Comparison of ENCODE assay signal across 8 cellular contexts in genomic region chr5:77211013-77211690, GRCh38. TPM values are rescaled to one million over a fixed set of nuclear protein-coding genes. Genes with fewer than 3 reads are reported as not detected.
DNase-seq lines count a peak whose midpoint lies in the region; ATAC-seq, FAIRE-seq and TF ChIP-seq lines count a peak whose summit lies in the region.

No MANE protein-coding gene starts in this region.

- no peak overlapping the region for H3K9ac ChIP-seq in endothelial cell of umbilical vein (replicated peaks; ENCODE audit: extremely low read depth, insufficient read depth, low read length)

- 2 to 3% methylated on average over 53 to 55 of the region's 55 CpGs for WGBS in pancreas, 2 donors

- no peak overlapping the region for H3K27ac Mint-ChIP-seq in Calu3 (ENCODE audit: unreplicated experiment)

- H3K4me3 ChIP-seq in endothelial cell of umbilical vein (replicated peaks in 1 of 3; ENCODE audit: insufficient read depth in 1 of 3, low read depth in 1 of 3, low read length in 3 of 3) = no peak overlapping the region
- peak overlapping the region; percentile 31 to 63 (median 48) for H3K4me3 ChIP-seq in pancreas

- peak; percentile 49 to 80 (median 70) for ATAC-seq in pancreas
- ATAC-seq in GM21367 (IDR thresholded peaks at IDR 0.05; ENCODE audit: unreplicated experiment) = no peak
- ATAC-seq in GM18519 (IDR thresholded peaks at IDR 0.05; ENCODE audit: low FRiP score, unreplicated experiment) = no peak

- no peak overlapping the region for H3K27ac ChIP-seq in endothelial cell of umbilical vein (ENCODE audit: insufficient read depth, low read depth, low read length)
- H3K27ac ChIP-seq in pancreas = no peak overlapping the region

- H3K27me3 Mint-ChIP-seq in Calu3 (ENCODE audit: unreplicated experiment) = peaks cover 96% of the 10 kb centered on the region

- no peaks in the 10 kb centered on the region for H3K9me3 Mint-ChIP-seq in Calu3 (ENCODE audit: low read depth, unreplicated experiment)

- FAIRE-seq in endothelial cell of umbilical vein (lab: Jason Lieb, UNC) = no peak
- no peak for FAIRE-seq in pancreas (lab: Jason Lieb, UNC)

- BruUV-seq in Calu3 (replicated peaks; lab: Mats Ljungman, UMichigan) (no TSS peak), endothelial cell of umbilical vein (replicated peaks; lab: Mats Ljungman, UMichigan) (no TSS peak)

- intact Hi-C loops in Calu3 (cut with micrococcal nuclease; ENCODE audit: unreplicated experiment) (no loop called here), endothelial cell of umbilical vein (cut with micrococcal nuclease) (no loop called here), pancreas (cut with DNase I) (no loop called here)

- no peak for TF ChIP-seq CTCF in Calu3 (IDR thresholded peaks at IDR 0.05; ENCODE audit: unreplicated experiment)
- TF ChIP-seq CTCF in endothelial cell of umbilical vein (IDR thresholded peaks at IDR 0.05; ENCODE audit: extremely low read depth in 1 of 2, insufficient read depth in 1 of 2, low read depth in 1 of 2, low read length in 2 of 2) = no peak
- no peak for TF ChIP-seq CTCF in pancreas (IDR thresholded peaks at IDR 0.05)

- H3K4me1 ChIP-seq in endothelial cell of umbilical vein (ENCODE audit: control insufficient read depth, extremely low read depth, insufficient read depth, low read length) (no peaks in the 10 kb centered on the region), pancreas (no peaks in the 10 kb centered on the region)

- no peaks in the 10 kb centered on the region for H4K20me1 ChIP-seq in endothelial cell of umbilical vein (replicated peaks; ENCODE audit: control insufficient read depth, extremely low read depth, insufficient read depth, low read length)

- H3K36me3 Mint-ChIP-seq in Calu3 (ENCODE audit: insufficient read depth, unreplicated experiment) = peaks cover 10% of the 10 kb centered on the region

- H3K9me3 ChIP-seq in endothelial cell of umbilical vein (replicated peaks; ENCODE audit: control insufficient read depth, insufficient read depth, low read length) (no peaks in the 10 kb centered on the region), pancreas (no peaks in the 10 kb centered on the region)

- peaks cover 42 to 65% of the 10 kb centered on the region in 2 experiments for H3K27me3 ChIP-seq in endothelial cell of umbilical vein (ENCODE audit: control insufficient read depth in 2 of 2, insufficient read depth in 2 of 2, low read length in 2 of 2)
- peaks cover 0 to 7% (median 0%) of the 10 kb centered on the region in 4 donors for H3K27me3 ChIP-seq in pancreas

- H3K9me1 ChIP-seq in endothelial cell of umbilical vein (replicated peaks; ENCODE audit: control insufficient read depth, extremely low read depth, insufficient read depth, low read length) = no peaks in the 10 kb centered on the region

- H3K4me1 Mint-ChIP-seq in Calu3 (ENCODE audit: low read depth, unreplicated experiment) = peaks cover 10% of the 10 kb centered on the region

- H3K4me3 Mint-ChIP-seq in Calu3 (ENCODE audit: low read depth, unreplicated experiment) = peak overlapping the region; percentile 65

- H3K4me2 ChIP-seq in endothelial cell of umbilical vein (ENCODE audit: insufficient read depth, low read length) = no peak overlapping the region

- TF ChIP-seq POLR2A in endothelial cell of umbilical vein (IDR thresholded peaks at IDR 0.05; ENCODE audit: low read depth, low read length) = no peak

- H2AFZ ChIP-seq in endothelial cell of umbilical vein (ENCODE audit: low read depth, low read length) = no peak overlapping the region

- peak; percentile 18 for DNase-seq in Calu3
- peak; percentile 17 for DNase-seq in NCI-H526 treated with DMSO at 0.1 percent for 48 hours (lab: John Stamatoyannopoulos, UW)
- DNase-seq in endothelial cell of umbilical vein (ENCODE audit: low read depth, low spot score) = no peak
- peak in 3 of 6 donors; percentile 21 to 68 (median 65) for DNase-seq in pancreas
- DNase-seq in NCI-H1930 (lab: John Stamatoyannopoulos, UW) = no peak
- no peak for DNase-seq in OCI-M2 (lab: John Stamatoyannopoulos, UW; ENCODE audit: unreplicated experiment)

- POLR2A ChIA-PET in endothelial cell of umbilical vein (lab: Charles Lee) = no interaction called here

- dilution Hi-C loops in endothelial cell of umbilical vein (cut with MboI; ENCODE audit: extremely low pct_ligation_motif_present, low sequenced_read_pairs) = no loop called here

- H3K79me2 ChIP-seq in endothelial cell of umbilical vein (ENCODE audit: control insufficient read depth, insufficient read depth, low read length) = no peaks in the 10 kb centered on the region

- CTCF ChIA-PET in Calu3 (lab: Charles Lee) = interaction anchor here (1.0 kb wide), 1 partner anchor 29 kb away, joined by 5 read pairs; no protein-coding TSS in a partner anchor
- CTCF ChIA-PET in endothelial cell of umbilical vein (lab: Charles Lee) = interaction anchor here (0.7 kb wide), 1 partner anchor 49 kb away, joined by 3 read pairs; no protein-coding TSS in a partner anchor

- H3K36me3 ChIP-seq in endothelial cell of umbilical vein (ENCODE audit: control insufficient read depth in 2 of 2, extremely low read depth in 1 of 2, insufficient read depth in 2 of 2, low read length in 2 of 2) = no peaks in the 10 kb centered on the region
- no peaks in the 10 kb centered on the region for H3K36me3 ChIP-seq in pancreas

TF ChIP-seq in endothelial cell of umbilical vein, 7 proteins besides CTCF, POLR2A, EP300 and RAD21:
- peak; percentile 95 for TF ChIP-seq EZH2 (IDR thresholded peaks at IDR 0.05; ENCODE audit: borderline replicate concordance, low read depth, low read length, severe bottlenecking)
- no peak for TF ChIP-seq GATA2 (IDR thresholded peaks at IDR 0.05; ENCODE audit: insufficient read depth, insufficient read length, low read depth, low read length)

RNA-seq across cellular contexts. Expression of gene PDE8B, which starts 0.7 kb away (rescaled TPM):
- total RNA-seq in Calu3 (2022) = 0.54 and 0.66 TPM in 2 replicates
- total RNA-seq in endothelial cell of umbilical vein = not detected in 2 replicates
- not detected in 2 replicates for polyA plus RNA-seq in endothelial cell of umbilical vein
- 0.01 TPM in 1 of 2 replicates, not detected in the other for polyA plus RNA-seq in endothelial cell of umbilical vein (2011; cell fraction: cytosol; rRNA removed)
- polyA plus RNA-seq in endothelial cell of umbilical vein (2011; cell fraction: nucleus; rRNA removed) = 0.04 TPM in 1 of 2 replicates, not detected in the other
- 0.33 and 0.44 TPM in 2 replicates for polyA plus RNA-seq in endothelial cell of umbilical vein (2012)
- 0.15 TPM in 1 of 2 replicates, not detected in the other for polyA minus RNA-seq in endothelial cell of umbilical vein
- polyA minus RNA-seq in endothelial cell of umbilical vein (2011; cell fraction: cytosol; rRNA and poly(A)+ RNA removed) = 12.0 TPM
- polyA minus RNA-seq in endothelial cell of umbilical vein (2011; cell fraction: nucleus; rRNA and poly(A)+ RNA removed) = 0.29 and 0.38 TPM in 2 replicates
- total RNA-seq in pancreas = 1 to 10 TPM; 5.0 to 7.7 (median 6.9) TPM
- polyA plus RNA-seq in pancreas = 10 to 100 TPM in 1 of 2 donors, 1 to 10 TPM in 1; 2.9 to 11.9 TPM

Comparison
In these comparisons a context has a peak if more than half of its experiments do, and no peak if none do; other contexts are left out.
1. DNase-seq: peak in Calu3 (single experiment) and NCI-H526 treated with DMSO at 0.1 percent for 48 hours (single experiment); none in endothelial cell of umbilical vein (single experiment), NCI-H1930 (0 of 2) and OCI-M2 (single experiment).
2. H3K4me3 ChIP-seq: peak in pancreas (4 of 4); none in endothelial cell of umbilical vein (0 of 3).
3. ATAC-seq: peak in pancreas (4 of 4); none in GM21367 (single experiment) and GM18519 (single experiment).